ENCODE assay signal across 10 cellular contexts in genomic region chr9:125255781-125256391, GRCh38. TPM values are rescaled to one million over a fixed set of nuclear protein-coding genes. Genes with fewer than 3 reads are reported as not detected.
DNase-seq lines count a peak whose midpoint lies in the region; ATAC-seq and TF ChIP-seq lines count a peak whose summit lies in the region.
"Had no signal": no experiment of that assay in that cellular context is flagged by ENCODE, and none has a peak within 500 bp of the region (broad histone marks: within the 10 kb centered on the region; RNA-seq: fewer than 3 reads in every experiment).

No MANE protein-coding gene starts in this region.

- H3K36me3 ChIP-seq in Karpas-422 (ENCODE audit: insufficient read depth, low read length) (no peaks in the 10 kb centered on the region), adrenal gland (replicated peaks in 1 of 2) (no peaks in the 10 kb centered on the region), mesenchymal stem cell (ENCODE audit: control insufficient read depth in 1 of 2, insufficient read depth in 2 of 2, low read depth in 1 of 2, low read length in 2 of 2) (no peaks in the 10 kb centered on the region), ovary (no peaks in the 10 kb centered on the region)
- H3K36me3 ChIP-seq: esophagus muscularis mucosa had no signal

- H4K20me1 ChIP-seq in Karpas-422 (ENCODE audit: insufficient read depth, low read depth, low read length) = no peaks in the 10 kb centered on the region

- H2BK5ac ChIP-seq in mesenchymal stem cell (ENCODE audit: low read depth, low read length, poor library complexity, severe bottlenecking) = no peak overlapping the region

- H3K4me1 ChIP-seq in Karpas-422 (ENCODE audit: low read length) (peaks cover 11% of the 10 kb centered on the region), adrenal gland (replicated peaks in 1 of 2) (no peaks in the 10 kb centered on the region), mesenchymal stem cell (ENCODE audit: control insufficient read depth, insufficient read depth, low read depth, low read length) (no peaks in the 10 kb centered on the region), ovary (ENCODE audit: insufficient read depth) (no peaks in the 10 kb centered on the region)
- H3K4me1 ChIP-seq: esophagus muscularis mucosa had no signal

- H3K14ac ChIP-seq in mesenchymal stem cell (ENCODE audit: low read length in 2 of 2) = no peak overlapping the region

- WGBS in adrenal gland, 4 donors = 10 to 29% (median 25%) methylated on average over 2 of the region's 2 CpGs
- WGBS in mesenchymal stem cell = 37% methylated on average over 2 of the region's 2 CpGs
- WGBS in ovary, 3 donors = 9 to 16% (median 12%) methylated on average over 2 of the region's 2 CpGs

- no peak for TF ChIP-seq POLR2A in adrenal gland (IDR thresholded peaks at IDR 0.05)
- no peak for TF ChIP-seq POLR2A in ovary (IDR thresholded peaks at IDR 0.05)

- intact Hi-C loops in adrenal gland (cut with DNase I) (loop anchor here in 1 of 2 donors (5.0 kb wide), 1 partner anchor 116 kb away; no protein-coding TSS in a partner anchor), ovary (cut with DNase I) (no loop called here)

- H2AFZ ChIP-seq in Karpas-422 (ENCODE audit: low read length) (no peak overlapping the region), mesenchymal stem cell (ENCODE audit: low read depth, low read length) (no peak overlapping the region)

- no peak overlapping the region for H3K4me2 ChIP-seq in Karpas-422 (ENCODE audit: low read depth, low read length, poor library complexity, severe bottlenecking)
- no peak overlapping the region for H3K4me2 ChIP-seq in mesenchymal stem cell (ENCODE audit: low read length, poor library complexity, severe bottlenecking)

- H3K4me3 ChIP-seq in Karpas-422 (ENCODE audit: low read length) (no peak overlapping the region), adrenal gland (no peak overlapping the region), mesenchymal stem cell (ENCODE audit: insufficient read depth in 1 of 2, low read depth in 1 of 2, low read length in 2 of 2) (no peak overlapping the region), ovary (no peak overlapping the region)
- H3K4me3 ChIP-seq: esophagus muscularis mucosa had no signal

- H2AK5ac ChIP-seq in mesenchymal stem cell (ENCODE audit: low read length, severe bottlenecking) = no peak overlapping the region

- H3K27me3 ChIP-seq in Karpas-422 (ENCODE audit: low read length) = no peaks in the 10 kb centered on the region
- H3K27me3 ChIP-seq in adrenal gland = no peaks in the 10 kb centered on the region
- no peaks in the 10 kb centered on the region for H3K27me3 ChIP-seq in mesenchymal stem cell (ENCODE audit: control insufficient read depth in 1 of 2, insufficient read depth in 1 of 2, low read length in 2 of 2)
- H3K27me3 ChIP-seq in ovary = no peaks in the 10 kb centered on the region
- H3K27me3 ChIP-seq: esophagus muscularis mucosa had no signal

- peak; percentile 5 for DNase-seq in NCI-H146 (lab: John Stamatoyannopoulos, UW)
- DNase-seq in NCI-H146 treated with DMSO at 0.1 percent for 48 hours (lab: John Stamatoyannopoulos, UW; ENCODE audit: unreplicated experiment) = no peak
- peak; percentile 65 for DNase-seq in Karpas-422
- DNase-seq in adrenal gland = peak in 1 of 7 donors; percentile 30
- DNase-seq in mesenchymal stem cell = peak; percentile 18
- no peak for DNase-seq in ovary
- DNase-seq: activated CD4-positive, alpha-beta T cell treated with anti-CD3 and anti-CD28 coated beads, Interleukin-2, amount 50 U/mL, for 4 hours had no signal

- H3K27ac ChIP-seq in Karpas-422 (ENCODE audit: low read length) (no peak overlapping the region), adrenal gland (no peak overlapping the region), mesenchymal stem cell (ENCODE audit: low read length, poor library complexity, severe bottlenecking) (no peak overlapping the region), ovary (no peak overlapping the region)
- H3K27ac ChIP-seq: esophagus muscularis mucosa had no signal

- H4K91ac ChIP-seq in mesenchymal stem cell (ENCODE audit: low read length) = no peak overlapping the region

- H2BK12ac ChIP-seq in mesenchymal stem cell (ENCODE audit: low read length in 2 of 2) = no peak overlapping the region

- no peak overlapping the region for H3K4ac ChIP-seq in mesenchymal stem cell (ENCODE audit: low read depth in 1 of 2, low read length in 2 of 2)

- no peak overlapping the region for H3K18ac ChIP-seq in mesenchymal stem cell (ENCODE audit: low read depth in 1 of 2, low read length in 2 of 2)

- no peak for TF ChIP-seq EP300 in ovary (IDR thresholded peaks at IDR 0.05)

- no peak overlapping the region for H4K8ac ChIP-seq in mesenchymal stem cell (ENCODE audit: low read length)

- peak in 5 of 6 experiments; percentile 27 to 37 (median 31) for TF ChIP-seq CTCF in adrenal gland (IDR thresholded peaks at IDR 0.05)
- TF ChIP-seq CTCF in ovary (IDR thresholded peaks at IDR 0.05) = no peak

- no peak overlapping the region for H3K9ac ChIP-seq in Karpas-422 (ENCODE audit: low read length)
- no peak overlapping the region for H3K9ac ChIP-seq in mesenchymal stem cell (ENCODE audit: low read length)

- no peak for ATAC-seq in GM18511 (IDR thresholded peaks at IDR 0.05; ENCODE audit: unreplicated experiment)
- no peak for ATAC-seq in HG02870 (IDR thresholded peaks at IDR 0.05; ENCODE audit: unreplicated experiment)

- no peak overlapping the region for H2BK120ac ChIP-seq in mesenchymal stem cell (ENCODE audit: low read depth, low read length)

- H3K9me2 ChIP-seq in Karpas-422 (replicated peaks; ENCODE audit: insufficient read depth, low read length) = no peaks in the 10 kb centered on the region

- H3K23ac ChIP-seq in mesenchymal stem cell (ENCODE audit: low read length in 2 of 2) = no peak overlapping the region

- no peaks in the 10 kb centered on the region for H3K9me3 ChIP-seq in Karpas-422 (ENCODE audit: low read length)
- no peaks in the 10 kb centered on the region for H3K9me3 ChIP-seq in adrenal gland (replicated peaks in 1 of 3)
- H3K9me3 ChIP-seq in mesenchymal stem cell (ENCODE audit: control insufficient read depth, low read length) = no peaks in the 10 kb centered on the region
- no peaks in the 10 kb centered on the region for H3K9me3 ChIP-seq in ovary
- H3K9me3 ChIP-seq: esophagus muscularis mucosa had no signal

- no peaks in the 10 kb centered on the region for H3K79me1 ChIP-seq in mesenchymal stem cell (replicated peaks; ENCODE audit: low read length, poor library complexity, severe bottlenecking)

- no peak overlapping the region for H2BK15ac ChIP-seq in mesenchymal stem cell (ENCODE audit: low read depth, poor library complexity, severe bottlenecking)

- H3K79me2 ChIP-seq in Karpas-422 (ENCODE audit: low read length) = no peaks in the 10 kb centered on the region

RNA-seq across cellular contexts. Expression of gene GAPVD1, which starts 5.7 kb away (rescaled TPM):
- 31.2 and 50.7 TPM in 2 replicates for total RNA-seq in Karpas-422 (2014; rRNA removed; shearing (Covaris generic); ENCODE audit: low replicate concordance)
- 10 to 100 TPM; 27.9 to 63.1 (median 41.3) TPM for total RNA-seq in adrenal gland
- polyA plus RNA-seq in adrenal gland = 10 to 100 TPM in 1 of 3 donors, 1 to 10 TPM in 2; 7.1 to 25.5 (median 9.6) TPM
- 19.1 TPM for polyA plus RNA-seq in mesenchymal stem cell (2013, experiment 1 of 2)
- 18.8 TPM for polyA plus RNA-seq in mesenchymal stem cell (2013, experiment 2 of 2)
- 10 to 100 TPM; 36.5 to 53.7 (median 43.9) TPM for total RNA-seq in ovary
- 10 to 100 TPM in 1 of 2 donors, 1 to 10 TPM in 1; 9.4 to 23.4 TPM for polyA plus RNA-seq in ovary

RNA-seq across cellular contexts. Expression of gene HSPA5, which starts 14.7 kb away (rescaled TPM):
- total RNA-seq in Karpas-422 (2014; rRNA removed; shearing (Covaris generic); ENCODE audit: low replicate concordance) = 37.2 and 40.9 TPM in 2 replicates
- total RNA-seq in adrenal gland (100 to 1,000 TPM in 5 of 8 donors, 10 to 100 TPM in 3; 62.7 to 551 (median 133) TPM), ovary (100 to 1,000 TPM in 6 of 7 donors, 10 to 100 TPM in 1; 67.1 to 250 (median 147) TPM)
- polyA plus RNA-seq in adrenal gland (100 to 1,000 TPM in 1 of 3 donors, 10 to 100 TPM in 2; 30.0 to 677 (median 40.6) TPM), ovary (100 to 1,000 TPM; 111 to 309 TPM)
- 408 TPM for polyA plus RNA-seq in mesenchymal stem cell (2013, experiment 1 of 2)
- polyA plus RNA-seq in mesenchymal stem cell (2013, experiment 2 of 2) = 401 TPM

RNA-seq across cellular contexts. Expression of gene RABEPK, which starts 55.5 kb away (rescaled TPM):
- total RNA-seq in Karpas-422 (2014; rRNA removed; shearing (Covaris generic); ENCODE audit: low replicate concordance) = 22.4 and 22.6 TPM in 2 replicates
- total RNA-seq in adrenal gland = 10 to 100 TPM; 11.0 to 22.5 (median 16.4) TPM
- polyA plus RNA-seq in adrenal gland = 10 to 100 TPM; 16.7 to 27.3 (median 17.2) TPM
- polyA plus RNA-seq in mesenchymal stem cell (2013, experiment 1 of 2) = 23.3 TPM
- polyA plus RNA-seq in mesenchymal stem cell (2013, experiment 2 of 2) = 22.8 TPM
- 10 to 100 TPM in 4 of 7 donors, 1 to 10 TPM in 3; 7.7 to 24.4 (median 13.8) TPM for total RNA-seq in ovary
- polyA plus RNA-seq in ovary = 10 to 100 TPM; 15.0 to 21.3 TPM

Comparison
In these comparisons a context has a peak if more than half of its experiments do, and no peak if none do; other contexts are left out.
1. DNase-seq: peak in NCI-H146 (single experiment), Karpas-422 (single experiment) and mesenchymal stem cell (single experiment); none in NCI-H146 treated with DMSO at 0.1 percent for 48 hours (single experiment) and ovary (0 of 5).
2. CTCF ChIP-seq: peak in adrenal gland (5 of 6); none in ovary (0 of 3).